Comparison of ENCODE assay signal across 1 cellular context in the genomic region with DNA sequence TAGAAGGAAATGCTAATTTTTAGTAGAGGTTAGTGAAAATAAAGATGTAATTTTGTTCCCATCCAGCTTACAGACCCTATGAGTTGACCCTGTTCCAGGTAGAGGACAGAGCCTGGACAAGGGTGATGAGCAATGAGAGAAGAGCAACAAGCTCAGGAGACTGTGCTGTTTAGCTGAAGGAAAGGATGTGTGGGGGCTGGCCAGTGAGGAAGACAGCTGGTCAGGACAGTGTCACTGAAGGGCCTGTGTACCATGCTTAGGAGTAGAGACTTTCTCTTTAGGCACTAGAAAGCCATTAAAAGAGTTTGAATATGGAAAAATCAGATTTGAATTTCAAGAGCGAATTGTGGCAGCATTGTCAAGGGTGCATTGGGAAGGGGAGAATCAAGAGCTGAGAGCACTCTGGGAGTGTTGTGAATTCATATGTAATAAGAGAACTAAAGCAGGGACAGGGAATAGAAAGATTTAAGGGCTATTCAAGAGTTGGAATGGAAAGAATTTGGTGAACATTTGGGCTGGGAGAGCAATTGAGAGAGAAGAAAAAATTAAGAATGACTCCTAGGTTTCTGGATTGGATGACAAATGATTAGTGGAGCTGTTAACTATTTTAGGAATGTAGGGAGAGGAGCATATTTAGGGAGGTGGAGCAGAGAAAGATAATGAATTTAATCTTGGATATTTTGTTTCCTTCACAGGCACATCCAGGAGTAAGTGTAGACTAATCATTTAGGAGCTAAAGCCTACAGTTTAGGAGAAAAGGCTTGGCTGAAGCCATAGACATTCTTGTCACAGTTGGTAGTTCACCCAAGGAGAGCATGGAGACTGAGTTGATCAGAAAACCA.
TF ChIP-seq lines count a peak whose summit lies in the region.

No MANE protein-coding gene starts in this region.

TF ChIP-seq in HEK293, 187 proteins besides CTCF, POLR2A, EP300 and RAD21:
- TF ChIP-seq ZNF704 (tag by site-specific recombination; IDR thresholded peaks at IDR 0.05) = no peak
- peak; percentile 14; the same call in 1 of the 2 replicates for TF ChIP-seq WT1 (tag by site-specific recombination; IDR thresholded peaks at IDR 0.05)
